8 cellular contexts compared by ENCODE assay signal in genomic region chr7:100159099-100159623, GRCh38. TPM values are rescaled to one million over a fixed set of nuclear protein-coding genes. Genes with fewer than 3 reads are reported as not detected.
DNase-seq lines count a peak whose midpoint lies in the region; ATAC-seq, FAIRE-seq and TF ChIP-seq lines count a peak whose summit lies in the region.

No MANE protein-coding gene starts in this region.

- TSS peak; percentile 52 for BruUV-seq in PC-9 (replicated peaks; lab: Mats Ljungman, UMichigan)
- no TSS peak for BruUV-seq in endothelial cell of umbilical vein (replicated peaks; lab: Mats Ljungman, UMichigan)

- H3K4me3 ChIP-seq in PC-9 (peak overlapping the region; percentile 86), endothelial cell of umbilical vein (replicated peaks in 1 of 3; ENCODE audit: insufficient read depth in 1 of 3, low read depth in 1 of 3, low read length in 3 of 3) (peak overlapping the region; percentile 53 to 86 (median 66)), parathyroid adenoma (ENCODE audit: low read depth, low read length) (peak overlapping the region; percentile 87)

- no peaks in the 10 kb centered on the region for H3K9me2 ChIP-seq in PC-9 (ENCODE audit: insufficient read depth)

- H4K20me1 ChIP-seq in PC-9 (ENCODE audit: insufficient read depth): peaks cover 18% of the 10 kb centered on the region
- H4K20me1 ChIP-seq in endothelial cell of umbilical vein (replicated peaks; ENCODE audit: control insufficient read depth, extremely low read depth, insufficient read depth, low read length): no peaks in the 10 kb centered on the region

- intact Hi-C loops in PC-9 (cut with micrococcal nuclease; ENCODE audit: unreplicated experiment): no loop called here
- intact Hi-C loops in endothelial cell of umbilical vein (cut with micrococcal nuclease): loop anchor here (2.0 kb wide), 1 partner anchor 58 kb away; the partner anchor contains the start of genes AP4M1 and MCM7

- H2AFZ ChIP-seq in PC-9 (peak overlapping the region; percentile 80), endothelial cell of umbilical vein (ENCODE audit: low read depth, low read length) (peak overlapping the region; percentile 64), parathyroid adenoma (peak overlapping the region; percentile 96)

- no peaks in the 10 kb centered on the region for H3K9me1 ChIP-seq in endothelial cell of umbilical vein (replicated peaks; ENCODE audit: control insufficient read depth, extremely low read depth, insufficient read depth, low read length)

- CTCF ChIA-PET in PC-9 (lab: Charles Lee): no interaction called here
- CTCF ChIA-PET in endothelial cell of umbilical vein (lab: Charles Lee): interaction anchor here (0.8 to 1.1 kb wide), 2 partner anchors 9 to 31 kb away, joined by 3 to 4 read pairs; partner anchors contain the start of gene GAL3ST4

- H3K9me3 ChIP-seq in PC-9 (ENCODE audit: insufficient read depth, low read depth) (no peaks in the 10 kb centered on the region), endothelial cell of umbilical vein (replicated peaks; ENCODE audit: control insufficient read depth, insufficient read depth, low read length) (no peaks in the 10 kb centered on the region), parathyroid adenoma (ENCODE audit: control insufficient read depth, low read length) (no peaks in the 10 kb centered on the region)

- POLR2A ChIA-PET in PC-9 (lab: Charles Lee; ENCODE audit: unreplicated experiment) (interaction anchor here (0.7 kb wide), 1 partner anchor 70 kb away, joined by 4 read pairs; no protein-coding TSS in a partner anchor), endothelial cell of umbilical vein (lab: Charles Lee) (interaction anchor here (0.7 kb wide), 1 partner anchor 171 kb away, joined by 4 read pairs; no protein-coding TSS in a partner anchor)

- H3K4me1 ChIP-seq in PC-9 (replicated peaks; ENCODE audit: insufficient read depth): peaks cover 42% of the 10 kb centered on the region
- H3K4me1 ChIP-seq in endothelial cell of umbilical vein (ENCODE audit: control insufficient read depth, extremely low read depth, insufficient read depth, low read length): peaks cover 14% of the 10 kb centered on the region
- peaks cover 7% of the 10 kb centered on the region for H3K4me1 ChIP-seq in parathyroid adenoma

- H3K27ac ChIP-seq in PC-9: peak overlapping the region; percentile 55; the same call in 1 of the 2 replicates
- no peak overlapping the region for H3K27ac ChIP-seq in endothelial cell of umbilical vein (ENCODE audit: insufficient read depth, low read depth, low read length)
- peak overlapping the region; percentile 91 for H3K27ac ChIP-seq in parathyroid adenoma

- TF ChIP-seq CTCF in PC-9 (conservative IDR thresholded peaks at IDR 0.05): no peak
- TF ChIP-seq CTCF in endothelial cell of umbilical vein (IDR thresholded peaks at IDR 0.05; ENCODE audit: extremely low read depth in 1 of 2, insufficient read depth in 1 of 2, low read depth in 1 of 2, low read length in 2 of 2): no peak
- no peak for TF ChIP-seq CTCF in parathyroid adenoma (IDR thresholded peaks at IDR 0.05)

- H3K9ac ChIP-seq in endothelial cell of umbilical vein (replicated peaks; ENCODE audit: extremely low read depth, insufficient read depth, low read length) (peak overlapping the region; percentile 56), parathyroid adenoma (no peak overlapping the region)

- dilution Hi-C loops in endothelial cell of umbilical vein (cut with MboI; ENCODE audit: extremely low pct_ligation_motif_present, low sequenced_read_pairs): no loop called here

- no peak for FAIRE-seq in endothelial cell of umbilical vein (lab: Jason Lieb, UNC)

- H3K27me3 ChIP-seq in PC-9 (ENCODE audit: insufficient read depth, low read depth) (no peaks in the 10 kb centered on the region), endothelial cell of umbilical vein (ENCODE audit: control insufficient read depth in 2 of 2, insufficient read depth in 2 of 2, low read length in 2 of 2) (peaks cover 0 to 2% of the 10 kb centered on the region in 2 experiments), parathyroid adenoma (ENCODE audit: control insufficient read depth, insufficient read depth, low read length) (no peaks in the 10 kb centered on the region)

- no peak for TF ChIP-seq POLR2A in endothelial cell of umbilical vein (IDR thresholded peaks at IDR 0.05; ENCODE audit: low read depth, low read length)

- H3K79me2 ChIP-seq in PC-9 (ENCODE audit: low read depth): peaks cover 22% of the 10 kb centered on the region
- no peaks in the 10 kb centered on the region for H3K79me2 ChIP-seq in endothelial cell of umbilical vein (ENCODE audit: control insufficient read depth, insufficient read depth, low read length)
- no peaks in the 10 kb centered on the region for H3K79me2 ChIP-seq in parathyroid adenoma

- no peak for ATAC-seq in HG03159 (IDR thresholded peaks at IDR 0.05; ENCODE audit: unreplicated experiment)
- no peak for ATAC-seq in HG02938 (IDR thresholded peaks at IDR 0.05; ENCODE audit: unreplicated experiment)

- peaks cover 4% of the 10 kb centered on the region; the same call in 1 of the 2 replicates for H3K36me3 ChIP-seq in PC-9 (ENCODE audit: low read depth)
- H3K36me3 ChIP-seq in endothelial cell of umbilical vein (ENCODE audit: control insufficient read depth in 2 of 2, extremely low read depth in 1 of 2, insufficient read depth in 2 of 2, low read length in 2 of 2): peaks cover 0 to 15% of the 10 kb centered on the region in 2 experiments
- no peaks in the 10 kb centered on the region for H3K36me3 ChIP-seq in parathyroid adenoma (ENCODE audit: control insufficient read depth, insufficient read depth, low read length)

- H3K4me2 ChIP-seq in PC-9 (peak overlapping the region; percentile 82), endothelial cell of umbilical vein (ENCODE audit: insufficient read depth, low read length) (peak overlapping the region; percentile 90), parathyroid adenoma (ENCODE audit: low read length) (peak overlapping the region; percentile 75)

- peak; percentile 37 for DNase-seq in ELF-1 (ENCODE audit: low read depth, low spot score)
- no peak for DNase-seq in PC-9
- no peak for DNase-seq in endothelial cell of umbilical vein (ENCODE audit: low read depth, low spot score)
- DNase-seq in NCI-H526 treated with DMSO at 0.1 percent for 48 hours (lab: John Stamatoyannopoulos, UW): no peak
- DNase-seq in CD1c-positive myeloid dendritic cell (ENCODE audit: extremely low spot score): no peak

- H3F3A ChIP-seq in PC-9 (ENCODE audit: insufficient read depth, low read depth): peaks cover 60% of the 10 kb centered on the region

RNA-seq across cellular contexts. Expression of gene TRAPPC14, which starts 0.6 kb away (rescaled TPM):
- total RNA-seq in PC-9 (2021): 20.5 and 23.4 TPM in 2 replicates
- 23.0 and 24.0 TPM in 2 replicates for total RNA-seq in endothelial cell of umbilical vein
- 13.3 and 15.6 TPM in 2 replicates for polyA plus RNA-seq in endothelial cell of umbilical vein
- 4.8 and 6.4 TPM in 2 replicates for polyA plus RNA-seq in endothelial cell of umbilical vein (2011; cell fraction: cytosol; rRNA removed)
- 33.0 and 43.5 TPM in 2 replicates for polyA plus RNA-seq in endothelial cell of umbilical vein (2011; cell fraction: nucleus; rRNA removed)
- polyA plus RNA-seq in endothelial cell of umbilical vein (2012): 11.5 and 14.8 TPM in 2 replicates
- 7.4 and 10.9 TPM in 2 replicates for polyA minus RNA-seq in endothelial cell of umbilical vein
- 2.5 TPM for polyA minus RNA-seq in endothelial cell of umbilical vein (2011; cell fraction: cytosol; rRNA and poly(A)+ RNA removed)
- 12.8 and 15.9 TPM in 2 replicates for polyA minus RNA-seq in endothelial cell of umbilical vein (2011; cell fraction: nucleus; rRNA and poly(A)+ RNA removed)

RNA-seq across cellular contexts. Expression of gene GAL3ST4, which starts 9.3 kb away (rescaled TPM):
- 1.4 and 2.7 TPM in 2 replicates for total RNA-seq in PC-9 (2021)
- total RNA-seq in endothelial cell of umbilical vein: 6.6 and 7.9 TPM in 2 replicates
- 14.6 and 16.7 TPM in 2 replicates for polyA plus RNA-seq in endothelial cell of umbilical vein
- polyA plus RNA-seq in endothelial cell of umbilical vein (2011; cell fraction: cytosol; rRNA removed): 8.5 and 8.6 TPM in 2 replicates
- polyA plus RNA-seq in endothelial cell of umbilical vein (2011; cell fraction: nucleus; rRNA removed): 13.4 and 13.8 TPM in 2 replicates
- polyA plus RNA-seq in endothelial cell of umbilical vein (2012): 6.1 and 7.6 TPM in 2 replicates
- 8.4 and 9.6 TPM in 2 replicates for polyA minus RNA-seq in endothelial cell of umbilical vein
- not detected for polyA minus RNA-seq in endothelial cell of umbilical vein (2011; cell fraction: cytosol; rRNA and poly(A)+ RNA removed)
- 2.5 and 3.1 TPM in 2 replicates for polyA minus RNA-seq in endothelial cell of umbilical vein (2011; cell fraction: nucleus; rRNA and poly(A)+ RNA removed)

RNA-seq across cellular contexts. Expression of gene LAMTOR4, which starts 10.4 kb away (rescaled TPM):
- total RNA-seq in PC-9 (2021) (160 and 285 TPM in 2 replicates), endothelial cell of umbilical vein (139 and 140 TPM in 2 replicates)
- 492 and 520 TPM in 2 replicates for polyA plus RNA-seq in endothelial cell of umbilical vein
- 365 and 372 TPM in 2 replicates for polyA plus RNA-seq in endothelial cell of umbilical vein (2011; cell fraction: cytosol; rRNA removed)
- 129 and 144 TPM in 2 replicates for polyA plus RNA-seq in endothelial cell of umbilical vein (2011; cell fraction: nucleus; rRNA removed)
- polyA plus RNA-seq in endothelial cell of umbilical vein (2012): 117 and 140 TPM in 2 replicates
- polyA minus RNA-seq in endothelial cell of umbilical vein: 58.4 and 65.6 TPM in 2 replicates
- polyA minus RNA-seq in endothelial cell of umbilical vein (2011; cell fraction: cytosol; rRNA and poly(A)+ RNA removed): 36.8 TPM
- polyA minus RNA-seq in endothelial cell of umbilical vein (2011; cell fraction: nucleus; rRNA and poly(A)+ RNA removed): 15.3 and 20.3 TPM in 2 replicates

RNA-seq across cellular contexts. Expression of gene GPC2, which starts 18.0 kb away (rescaled TPM):
- 4.5 and 10.0 TPM in 2 replicates for total RNA-seq in PC-9 (2021)
- 17.5 and 20.9 TPM in 2 replicates for total RNA-seq in endothelial cell of umbilical vein
- polyA plus RNA-seq in endothelial cell of umbilical vein: 9.2 and 10.7 TPM in 2 replicates
- polyA plus RNA-seq in endothelial cell of umbilical vein (2011; cell fraction: cytosol; rRNA removed): 2.4 and 4.7 TPM in 2 replicates
- 66.7 and 78.9 TPM in 2 replicates for polyA plus RNA-seq in endothelial cell of umbilical vein (2011; cell fraction: nucleus; rRNA removed)
- polyA plus RNA-seq in endothelial cell of umbilical vein (2012): 8.5 TPM in 2 replicates
- 6.0 and 7.7 TPM in 2 replicates for polyA minus RNA-seq in endothelial cell of umbilical vein
- polyA minus RNA-seq in endothelial cell of umbilical vein (2011; cell fraction: cytosol; rRNA and poly(A)+ RNA removed): 0.82 TPM
- polyA minus RNA-seq in endothelial cell of umbilical vein (2011; cell fraction: nucleus; rRNA and poly(A)+ RNA removed): 18.7 and 20.9 TPM in 2 replicates

RNA-seq across cellular contexts. Expression of gene STAG3, which starts 18.6 kb away (rescaled TPM):
- 0.83 and 1.4 TPM in 2 replicates for total RNA-seq in PC-9 (2021)
- total RNA-seq in endothelial cell of umbilical vein: 0.55 and 1.4 TPM in 2 replicates
- polyA plus RNA-seq in endothelial cell of umbilical vein: 0.29 and 0.40 TPM in 2 replicates
- 0.16 and 0.22 TPM in 2 replicates for polyA plus RNA-seq in endothelial cell of umbilical vein (2011; cell fraction: cytosol; rRNA removed)
- 2.5 and 2.7 TPM in 2 replicates for polyA plus RNA-seq in endothelial cell of umbilical vein (2011; cell fraction: nucleus; rRNA removed)
- 3.1 TPM in 2 replicates for polyA plus RNA-seq in endothelial cell of umbilical vein (2012)
- 0.81 and 2.1 TPM in 2 replicates for polyA minus RNA-seq in endothelial cell of umbilical vein
- polyA minus RNA-seq in endothelial cell of umbilical vein (2011; cell fraction: cytosol; rRNA and poly(A)+ RNA removed): not detected
- polyA minus RNA-seq in endothelial cell of umbilical vein (2011; cell fraction: nucleus; rRNA and poly(A)+ RNA removed): 1.1 and 1.2 TPM in 2 replicates
